In genomic region chr6:30614843-30615218, GRCh38 we compare ENCODE assay signal across 1 cellular context.
TF ChIP-seq lines count a peak whose summit lies in the region.

No MANE protein-coding gene starts in this region.

TF ChIP-seq in HEK293, 187 proteins besides CTCF, POLR2A, EP300 and RAD21 (continued from another document):
- TF ChIP-seq HIC1 (tag by site-specific recombination; IDR thresholded peaks at IDR 0.05) (0 out of 2 replicates have a peak, but pooled peaks have one; percentile 40), PRDM10 (tag by site-specific recombination; IDR thresholded peaks at IDR 0.05) (peak; percentile 95), BCL11B (tag by site-specific recombination; IDR thresholded peaks at IDR 0.05; ENCODE audit: low read depth) (no peak), ZNF645 (tag by site-specific recombination; IDR thresholded peaks at IDR 0.05) (no peak), ZNF138 (tag by site-specific recombination; IDR thresholded peaks at IDR 0.05; ENCODE audit: borderline replicate concordance) (no peak), ZNF660 (tag by site-specific recombination; IDR thresholded peaks at IDR 0.05) (peak; percentile 77; the same call in 1 of the 2 replicates), ZNF341 (tag by site-specific recombination; IDR thresholded peaks at IDR 0.05; ENCODE audit: low read depth) (peak; percentile 33)
- TF ChIP-seq, protein P1, sequence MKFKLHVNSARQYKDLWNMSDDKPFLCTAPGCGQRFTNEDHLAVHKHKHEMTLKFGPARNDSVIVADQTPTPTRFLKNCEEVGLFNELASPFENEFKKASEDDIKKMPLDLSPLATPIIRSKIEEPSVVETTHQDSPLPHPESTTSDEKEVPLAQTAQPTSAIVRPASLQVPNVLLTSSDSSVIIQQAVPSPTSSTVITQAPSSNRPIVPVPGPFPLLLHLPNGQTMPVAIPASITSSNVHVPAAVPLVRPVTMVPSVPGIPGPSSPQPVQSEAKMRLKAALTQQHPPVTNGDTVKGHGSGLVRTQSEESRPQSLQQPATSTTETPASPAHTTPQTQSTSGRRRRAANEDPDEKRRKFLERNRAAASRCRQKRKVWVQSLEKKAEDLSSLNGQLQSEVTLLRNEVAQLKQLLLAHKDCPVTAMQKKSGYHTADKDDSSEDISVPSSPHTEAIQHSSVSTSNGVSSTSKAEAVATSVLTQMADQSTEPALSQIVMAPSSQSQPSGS (tag by site-specific recombination; IDR thresholded peaks at IDR 0.05; ENCODE audit: low read depth), result peak; percentile 96
